ENCODE assay signal across 8 cellular contexts in the genomic region with DNA sequence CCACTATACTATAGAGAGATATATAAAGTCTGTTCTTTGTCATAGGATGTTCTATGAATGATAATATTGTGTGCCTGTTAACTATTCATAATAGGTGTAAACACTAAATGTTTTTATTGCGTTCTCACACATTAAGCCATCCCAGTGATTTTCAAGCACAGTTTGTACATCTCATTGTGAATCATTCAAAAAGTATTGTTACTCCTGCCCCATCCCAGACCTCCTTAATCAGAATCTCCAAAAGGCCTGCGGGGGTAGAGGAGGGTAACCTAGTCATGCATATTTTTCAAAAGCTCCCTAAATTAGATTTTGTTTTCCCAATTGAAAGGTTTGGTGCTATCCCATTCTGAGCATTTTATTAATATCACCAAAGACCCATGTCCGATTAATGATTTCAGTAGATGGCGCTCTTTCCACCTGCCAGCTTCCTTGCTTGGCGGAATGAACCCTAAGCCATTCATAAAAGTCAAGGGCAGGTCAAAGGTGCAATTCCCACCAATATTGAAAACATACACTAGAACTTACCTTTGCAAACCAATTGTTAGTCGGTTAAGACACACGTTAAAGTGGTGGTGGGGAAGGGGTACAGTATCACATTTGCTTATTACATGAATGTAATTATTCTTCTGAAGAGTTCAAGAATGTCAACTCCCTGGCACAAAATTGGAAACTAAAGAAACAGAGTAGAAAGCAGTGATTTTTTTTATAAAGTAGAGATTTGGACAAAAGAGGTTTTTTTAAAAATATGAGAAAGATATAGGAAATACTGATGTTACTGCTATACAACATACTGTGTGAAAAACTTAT. TPM values are rescaled to one million over a fixed set of nuclear protein-coding genes. Genes with fewer than 3 reads are reported as not detected.
A peak's percentile ranks its signal among the peaks of the same experiment; 100 is the strongest.
DNase-seq lines count a peak whose midpoint lies in the region; ATAC-seq and TF ChIP-seq lines count a peak whose summit lies in the region.

No MANE protein-coding gene starts in this region.

- H3K4me1 Mint-ChIP-seq in activated CD4-positive, alpha-beta memory T cell treated with anti-CD3 and anti-CD28 coated beads for 36 hours (ENCODE audit: low read depth): peaks cover 39% of the 10 kb centered on the region

- H3K27me3 Mint-ChIP-seq in activated CD4-positive, alpha-beta memory T cell treated with anti-CD3 and anti-CD28 coated beads for 36 hours: no peaks in the 10 kb centered on the region

- peak; percentile 62 for ATAC-seq in HG02885 (IDR thresholded peaks at IDR 0.05; ENCODE audit: poor library complexity, unreplicated experiment)

- H3K27ac Mint-ChIP-seq in activated CD4-positive, alpha-beta memory T cell treated with anti-CD3 and anti-CD28 coated beads for 36 hours: no peak overlapping the region

- TF ChIP-seq CTCF in fibroblast of villous mesenchyme (IDR thresholded peaks at IDR 0.05; ENCODE audit: insufficient read depth, low read depth, low read length): peak; percentile 71

- no peaks in the 10 kb centered on the region for H3K36me3 Mint-ChIP-seq in activated CD4-positive, alpha-beta memory T cell treated with anti-CD3 and anti-CD28 coated beads for 36 hours

- POLR2A ChIA-PET in activated CD4-positive, alpha-beta memory T cell treated with anti-CD3 and anti-CD28 coated beads for 36 hours (lab: Charles Lee): interaction anchor here (1.0 kb wide), 1 partner anchor 333 kb away, joined by 5 read pairs; the partner anchor contains the start of gene PPA2

- H3K9me3 Mint-ChIP-seq in activated CD4-positive, alpha-beta memory T cell treated with anti-CD3 and anti-CD28 coated beads for 36 hours: no peaks in the 10 kb centered on the region

- intact Hi-C loops in activated CD4-positive, alpha-beta memory T cell treated with anti-CD3 and anti-CD28 coated beads for 36 hours (cut with micrococcal nuclease): loop anchor here (1.0 kb wide), 1 partner anchor 330 kb away; no protein-coding TSS in a partner anchor

- DNase-seq in GM03348 (ENCODE audit: low spot score): peak; percentile 48
- peak; percentile 50 for DNase-seq in activated CD4-positive, alpha-beta memory T cell treated with anti-CD3 and anti-CD28 coated beads for 36 hours
- peak; percentile 36 for DNase-seq in fibroblast of villous mesenchyme (ENCODE audit: low read depth)
- DNase-seq in pons (ENCODE audit: low spot score): peak; percentile 79
- DNase-seq in NOMO-1 (lab: John Stamatoyannopoulos, UW; ENCODE audit: unreplicated experiment in 2 of 2): no peak
- DNase-seq in NCI-H1436 treated with DMSO at 0.1 percent for 48 hours (lab: John Stamatoyannopoulos, UW): no peak
- no peak for DNase-seq in NCI-H146 treated with DMSO at 0.1 percent for 48 hours (lab: John Stamatoyannopoulos, UW; ENCODE audit: unreplicated experiment)

- no peak overlapping the region for H3K4me3 Mint-ChIP-seq in activated CD4-positive, alpha-beta memory T cell treated with anti-CD3 and anti-CD28 coated beads for 36 hours

- CTCF ChIA-PET in activated CD4-positive, alpha-beta memory T cell treated with anti-CD3 and anti-CD28 coated beads for 36 hours (lab: Charles Lee): interaction anchor here (0.6 to 1.8 kb wide), 12 partner anchors 47 to 490 kb away, joined by 3 to 13 read pairs (median 4); partner anchors contain the start of gene PPA2

- no peak overlapping the region for H3K4me3 ChIP-seq in fibroblast of villous mesenchyme (ENCODE audit: low read depth, low read length)

RNA-seq across cellular contexts. Expression of gene TET2, which starts 5.8 kb away (rescaled TPM):
- total RNA-seq in activated CD4-positive, alpha-beta memory T cell treated with anti-CD3 and anti-CD28 coated beads for 36 hours: 10 to 100 TPM; 30.2 to 30.6 TPM
- total RNA-seq in fibroblast of villous mesenchyme: 16.8 and 18.1 TPM in 2 replicates

Comparison
In these comparisons a context has a peak if more than half of its experiments do, and no peak if none do; other contexts are left out.
1. DNase-seq: peak in GM03348 (single experiment), activated CD4-positive, alpha-beta memory T cell treated with anti-CD3 and anti-CD28 coated beads for 36 hours (single experiment), fibroblast of villous mesenchyme (single experiment) and pons (single experiment); none in NOMO-1 (0 of 2), NCI-H1436 treated with DMSO at 0.1 percent for 48 hours (single experiment) and NCI-H146 treated with DMSO at 0.1 percent for 48 hours (single experiment).